ENCODE assay signal across 15 cellular contexts in the genomic region with DNA sequence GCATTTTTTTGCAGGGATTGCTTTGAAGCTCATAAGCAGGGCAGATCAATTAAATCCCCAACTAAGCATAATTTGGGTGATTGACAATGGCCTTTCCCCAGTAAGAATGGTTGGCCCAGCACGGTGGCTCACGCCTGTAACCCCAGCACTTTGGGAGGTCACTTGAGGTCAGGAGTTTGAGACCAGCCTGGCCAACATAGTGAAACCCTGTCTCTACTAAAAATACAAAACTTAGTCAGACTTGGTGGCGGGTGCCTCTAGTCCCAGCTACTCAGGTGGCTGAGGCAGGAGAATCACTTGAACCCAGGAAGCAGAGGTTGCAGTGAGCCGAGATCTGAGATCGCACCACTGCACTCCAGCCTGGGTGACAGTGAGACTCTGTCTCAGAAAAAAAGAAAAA. TPM values are rescaled to one million over a fixed set of nuclear protein-coding genes. Genes with fewer than 3 reads are reported as not detected.
"Had no signal": no experiment of that assay in that cellular context is flagged by ENCODE, and none has a peak within 500 bp of the region (broad histone marks: within the 10 kb centered on the region; RNA-seq: fewer than 3 reads in every experiment).

No MANE protein-coding gene starts in this region.

RNA-seq across cellular contexts. Expression of gene IL1RAPL1, which starts 58.9 kb away (rescaled TPM):
- total RNA-seq: activated naive CD4-positive, alpha-beta T cell treated with anti-CD3 and anti-CD28 coated beads for 36 hours; activated naive CD4-positive, alpha-beta T cell treated with anti-CD3 and anti-CD28 coated beads, Interleukin-2, amount 50 U/mL, for 72 hours; activated naive CD8-positive, alpha-beta T cell treated with anti-CD3 and anti-CD28 coated beads for 36 hours; activated naive CD8-positive, alpha-beta T cell treated with anti-CD3 and anti-CD28 coated beads, Interleukin-2, amount 10 ng/mL, durations not matched to agents 7 days and 5 days; activated T-cell treated with anti-CD3 and anti-CD28 coated beads, Interleukin-2, amount 50 U/mL, for 4 hours; activated T-cell treated with anti-CD3 and anti-CD28 coated beads, Interleukin-2, amount 50 U/mL, for 72 hours; activated T-helper 1 cell treated with anti-CD3 and anti-CD28 coated beads, Interleukin-12 subunit alpha, Interleukin-12 subunit beta, Interleukin-2, Interleukin-4 antibody, amounts not matched to agents 30 ng/mL and 10 ng/mL and 1 ng/mL, durations not matched to agents 14 hours and 24 hours and 36 hours; activated T-helper 17 cell treated with anti-CD3 and anti-CD28 coated beads, Interleukin-2, amount 50 U/mL, for 72 hours; activated T-helper 2 cell treated with anti-CD3 and anti-CD28 coated beads, Interferon-gamma antibody, Interleukin-2, Interleukin-4, amounts not matched to agents 10 μg/mL and 5 μg/mL and 100 μg/mL, durations not matched to agents 14 hours and 24 hours and 36 hours; adrenal gland; ascending aorta; bronchial epithelial cell; chondrocyte had no signal
- polyA plus RNA-seq: adipose tissue, adrenal gland, aorta had no signal
